ENCODE assay signal across 7 cellular contexts in genomic region chr13:107211073-107211472, GRCh38.
DNase-seq lines count a peak whose midpoint lies in the region; TF ChIP-seq lines count a peak whose summit lies in the region.

No MANE protein-coding gene starts in this region.

- H3K36me3 ChIP-seq in H7 (replicated peaks; ENCODE audit: control insufficient read depth, insufficient read depth, low read length) (no peaks in the 10 kb centered on the region), Karpas-422 (ENCODE audit: insufficient read depth, low read length) (no peaks in the 10 kb centered on the region), OCI-LY3 (replicated peaks; ENCODE audit: low read depth, low read length) (no peaks in the 10 kb centered on the region)

- H3K4me2 ChIP-seq in Karpas-422 (ENCODE audit: low read depth, low read length, poor library complexity, severe bottlenecking) (no peak overlapping the region), OCI-LY3 (ENCODE audit: low read length) (peak overlapping the region; percentile 23)

- peaks cover 11% of the 10 kb centered on the region for H3K27me3 Mint-ChIP-seq in activated naive CD4-positive, alpha-beta T cell treated with anti-CD3 and anti-CD28 coated beads for 36 hours (ENCODE audit: low read depth)

- TF ChIP-seq CTCF in GM12872 (IDR thresholded peaks at IDR 0.05; ENCODE audit: insufficient read depth, low read depth, low read length): peak; percentile 88
- TF ChIP-seq CTCF in OCI-LY3 (IDR thresholded peaks at IDR 0.05; ENCODE audit: low read depth, low read length): peak; percentile 97

- no peak overlapping the region for H3K27ac Mint-ChIP-seq in activated naive CD4-positive, alpha-beta T cell treated with anti-CD3 and anti-CD28 coated beads for 36 hours

- H3K9ac ChIP-seq in Karpas-422 (ENCODE audit: low read length) (no peak overlapping the region), OCI-LY3 (ENCODE audit: low read length) (no peak overlapping the region)

- peak; percentile 62 for DNase-seq in H7
- DNase-seq in Karpas-422: peak; percentile 89
- DNase-seq in activated naive CD4-positive, alpha-beta T cell treated with anti-CD3 and anti-CD28 coated beads for 36 hours: peak; percentile 71
- DNase-seq in glomerular endothelial cell (ENCODE audit: extremely low read depth, low read depth, low spot score): peak; percentile 82
- DNase-seq in posterior cingulate gyrus: peak; percentile 68 to 97 (median 86)

- H4K20me1 ChIP-seq in Karpas-422 (ENCODE audit: insufficient read depth, low read depth, low read length): no peaks in the 10 kb centered on the region
- H4K20me1 ChIP-seq in OCI-LY3 (ENCODE audit: insufficient read depth, low read length): no peaks in the 10 kb centered on the region

- CTCF ChIA-PET in activated naive CD4-positive, alpha-beta T cell treated with anti-CD3 and anti-CD28 coated beads for 36 hours (lab: Charles Lee): interaction anchor here (1.0 to 2.8 kb wide), 3 partner anchors 8 to 944 kb away, joined by 6 to 20 read pairs (median 7); no protein-coding TSS in a partner anchor

- H3K4me1 Mint-ChIP-seq in activated naive CD4-positive, alpha-beta T cell treated with anti-CD3 and anti-CD28 coated beads for 36 hours (ENCODE audit: low read depth): no peaks in the 10 kb centered on the region

- H3K9me3 Mint-ChIP-seq in activated naive CD4-positive, alpha-beta T cell treated with anti-CD3 and anti-CD28 coated beads for 36 hours: no peaks in the 10 kb centered on the region

- H3K79me2 ChIP-seq in Karpas-422 (ENCODE audit: low read length) (no peaks in the 10 kb centered on the region), OCI-LY3 (ENCODE audit: low read length) (no peaks in the 10 kb centered on the region)

- H3K27ac ChIP-seq in Karpas-422 (ENCODE audit: low read length): no peak overlapping the region
- H3K27ac ChIP-seq in OCI-LY3 (ENCODE audit: low read length): no peak overlapping the region

- H3K36me3 Mint-ChIP-seq in activated naive CD4-positive, alpha-beta T cell treated with anti-CD3 and anti-CD28 coated beads for 36 hours (ENCODE audit: low read depth): no peaks in the 10 kb centered on the region

- no peaks in the 10 kb centered on the region for H3K27me3 ChIP-seq in H7 (ENCODE audit: control insufficient read depth, insufficient read depth, low read length)
- H3K27me3 ChIP-seq in Karpas-422 (ENCODE audit: low read length): no peaks in the 10 kb centered on the region
- peaks cover 10% of the 10 kb centered on the region for H3K27me3 ChIP-seq in OCI-LY3 (ENCODE audit: low read depth, low read length)

- no peak overlapping the region for H2AFZ ChIP-seq in Karpas-422 (ENCODE audit: low read length)
- no peak overlapping the region for H2AFZ ChIP-seq in OCI-LY3 (ENCODE audit: low read depth, low read length)

- H3K9me3 ChIP-seq in Karpas-422 (ENCODE audit: low read length) (no peaks in the 10 kb centered on the region), OCI-LY3 (ENCODE audit: insufficient read depth, low read length) (no peaks in the 10 kb centered on the region)

- no peaks in the 10 kb centered on the region for H3K9me2 ChIP-seq in Karpas-422 (replicated peaks; ENCODE audit: insufficient read depth, low read length)

- H3K4me1 ChIP-seq in Karpas-422 (ENCODE audit: low read length): no peaks in the 10 kb centered on the region
- 0 out of 2 replicates have a peak, but pooled peaks cover 3% of the 10 kb centered on the region for H3K4me1 ChIP-seq in OCI-LY3 (ENCODE audit: low read length)

- no peak overlapping the region for H3K4me3 Mint-ChIP-seq in activated naive CD4-positive, alpha-beta T cell treated with anti-CD3 and anti-CD28 coated beads for 36 hours

- intact Hi-C loops in activated naive CD4-positive, alpha-beta T cell treated with anti-CD3 and anti-CD28 coated beads for 36 hours (cut with micrococcal nuclease): loop anchor here (1.0 to 5.0 kb wide), 4 partner anchors 439 to 1686 kb away; a partner anchor contains a TSS
- intact Hi-C loops in posterior cingulate gyrus (cut with DNase I): loop anchor here (1.0 to 10.0 kb wide), 3 partner anchors 164 to 944 kb away; no protein-coding TSS in a partner anchor

- no peak overlapping the region for H3K4me3 ChIP-seq in H7 (ENCODE audit: insufficient read depth, low read depth, low read length)
- H3K4me3 ChIP-seq in Karpas-422 (ENCODE audit: low read length): no peak overlapping the region
- H3K4me3 ChIP-seq in OCI-LY3 (ENCODE audit: low read length): no peak overlapping the region
